Comparison of ENCODE assay signal across 13 cellular contexts in the genomic region with DNA sequence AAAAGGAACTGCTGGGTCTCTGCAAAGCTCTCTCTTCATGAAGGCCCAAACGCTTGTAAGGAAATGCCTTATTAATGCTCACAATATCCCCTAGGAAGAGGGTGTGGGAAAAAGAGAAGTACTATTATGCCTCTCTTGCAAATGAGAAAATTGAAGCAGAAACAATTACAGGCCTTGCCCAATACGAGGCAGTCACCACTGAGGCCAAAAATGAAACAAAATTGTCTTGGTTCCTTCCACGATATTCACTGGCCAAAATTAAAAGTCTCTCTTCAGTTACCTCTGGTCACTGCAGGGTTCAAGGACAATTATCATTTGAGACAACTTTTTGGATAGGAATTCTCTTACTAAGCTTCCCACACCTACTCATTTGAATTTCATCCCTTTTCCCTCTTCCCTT. TPM values are rescaled to one million over a fixed set of nuclear protein-coding genes. Genes with fewer than 3 reads are reported as not detected.
DNase-seq lines count a peak whose midpoint lies in the region; ATAC-seq, FAIRE-seq and TF ChIP-seq lines count a peak whose summit lies in the region.
"Had no signal": no experiment of that assay in that cellular context is flagged by ENCODE, and none has a peak within 500 bp of the region (broad histone marks: within the 10 kb centered on the region; RNA-seq: fewer than 3 reads in every experiment).

No MANE protein-coding gene starts in this region.

- H3K27me3 Mint-ChIP-seq in stimulated activated naive CD8-positive, alpha-beta T cell treated with anti-CD3 and anti-CD28 coated beads, Interleukin-15, amount 100 ng/mL, for 72 hours: no peaks in the 10 kb centered on the region
- H3K27me3 Mint-ChIP-seq: activated naive CD8-positive, alpha-beta T cell treated with anti-CD3 and anti-CD28 coated beads for 36 hours had no signal

- H3K4me1 ChIP-seq in BLaER1 treated with 17β-estradiol and CSF1 and Interleukin-3, amounts not matched to agents 10 nM and 100 nM: peaks cover 63 to 85% (median 76%) of the 10 kb centered on the region in 10 experiments
- H3K4me1 ChIP-seq in gastrocnemius medialis: peaks cover 82 to 85% of the 10 kb centered on the region in 2 donors

- H3K27ac ChIP-seq in BLaER1 treated with 17β-estradiol and CSF1 and Interleukin-3, amounts not matched to agents 10 nM and 100 nM: peak overlapping the region in 5 of 11 experiments; percentile 20 to 89 (median 82); a peak in 8 of 22 replicates
- peak overlapping the region; percentile 90 to 97 (median 96) for H3K27ac ChIP-seq in gastrocnemius medialis
- H3K27ac ChIP-seq: neural progenitor cell had no signal

- H4K20me1 ChIP-seq in BLaER1 treated with 17β-estradiol and CSF1 and Interleukin-3, amounts not matched to agents 10 nM and 100 nM: peaks cover 0 to 39% (median 7%) of the 10 kb centered on the region in 11 experiments; a peak in 11 of 22 replicates

- DNase-seq in RPMI8226 (peak; percentile 28), fibroblast of the aortic adventitia (ENCODE audit: low read depth) (peak; percentile 31), gastrocnemius medialis (no peak), GM12891 (ENCODE audit: insufficient read length, low spot score) (no peak), NCI-H187 treated with DMSO at 0.1 percent for 48 hours (lab: John Stamatoyannopoulos, UW) (no peak)
- no peak for DNase-seq in stimulated activated naive CD8-positive, alpha-beta T cell treated with anti-CD3 and anti-CD28 coated beads, Interleukin-15, amount 100 ng/mL, for 72 hours
- DNase-seq: activated CD4-positive, alpha-beta T cell treated with anti-CD3 and anti-CD28 coated beads for 48 hours; activated naive CD8-positive, alpha-beta T cell treated with anti-CD3 and anti-CD28 coated beads for 36 hours had no signal

- in situ Hi-C loops in gastrocnemius medialis (cut with MboI; ENCODE audit: low sequenced_read_pairs in 4 of 4): no loop called here

- no peaks in the 10 kb centered on the region for H3K9me3 ChIP-seq in BLaER1 treated with 17β-estradiol and CSF1 and Interleukin-3, amounts not matched to agents 10 nM and 100 nM (replicated peaks in 1 of 11)
- H3K9me3 ChIP-seq in gastrocnemius medialis: no peaks in the 10 kb centered on the region

- H3K9ac ChIP-seq in BLaER1 treated with 17β-estradiol and CSF1 and Interleukin-3, amounts not matched to agents 10 nM and 100 nM: peak overlapping the region in 4 of 11 experiments; percentile 20 to 90 (median 88); a peak in 6 of 22 replicates
- H3K9ac ChIP-seq: neural progenitor cell had no signal

- peak overlapping the region; percentile 42 to 98 (median 94); a peak in 20 of 22 replicates for H3K4me2 ChIP-seq in BLaER1 treated with 17β-estradiol and CSF1 and Interleukin-3, amounts not matched to agents 10 nM and 100 nM
- H3K4me2 ChIP-seq: neural progenitor cell had no signal

- H3K4me1 Mint-ChIP-seq in stimulated activated naive CD8-positive, alpha-beta T cell treated with anti-CD3 and anti-CD28 coated beads, Interleukin-15, amount 100 ng/mL, for 72 hours: peaks cover 79% of the 10 kb centered on the region

- TF ChIP-seq POLR2A in gastrocnemius medialis (IDR thresholded peaks at IDR 0.05): no peak
- no peak for TF ChIP-seq POLR2A in GM12891 (IDR thresholded peaks at IDR 0.05; ENCODE audit: low read depth, low read length)

- peaks cover 0 to 45% (median 10%) of the 10 kb centered on the region in 11 experiments; a peak in 9 of 22 replicates for H3K36me3 ChIP-seq in BLaER1 treated with 17β-estradiol and CSF1 and Interleukin-3, amounts not matched to agents 10 nM and 100 nM
- no peaks in the 10 kb centered on the region for H3K36me3 ChIP-seq in gastrocnemius medialis
- H3K36me3 ChIP-seq: neural progenitor cell had no signal

- H3K4me3 Mint-ChIP-seq in stimulated activated naive CD8-positive, alpha-beta T cell treated with anti-CD3 and anti-CD28 coated beads, Interleukin-15, amount 100 ng/mL, for 72 hours: no peak overlapping the region
- H3K4me3 Mint-ChIP-seq: activated naive CD8-positive, alpha-beta T cell treated with anti-CD3 and anti-CD28 coated beads for 36 hours; neural progenitor cell had no signal

- no peak overlapping the region for H3K27ac Mint-ChIP-seq in stimulated activated naive CD8-positive, alpha-beta T cell treated with anti-CD3 and anti-CD28 coated beads, Interleukin-15, amount 100 ng/mL, for 72 hours
- H3K27ac Mint-ChIP-seq: activated naive CD8-positive, alpha-beta T cell treated with anti-CD3 and anti-CD28 coated beads for 36 hours; neural progenitor cell had no signal

- intact Hi-C loops in gastrocnemius medialis (cut with DNase I; ENCODE audit: low total_unique reads): loop anchor here (10.0 kb wide), 2 partner anchors 486 to 864 kb away; partner anchors contain the start of genes CCNI and USO1

- peak overlapping the region in 4 of 10 experiments; percentile 82 to 91 (median 86); a peak in 8 of 20 replicates for H3K4me3 ChIP-seq in BLaER1 treated with 17β-estradiol and CSF1 and Interleukin-3, amounts not matched to agents 10 nM and 100 nM
- peak overlapping the region; percentile 39 for H3K4me3 ChIP-seq in fibroblast of the aortic adventitia (ENCODE audit: low read depth, low read length)
- H3K4me3 ChIP-seq in gastrocnemius medialis: peak overlapping the region; percentile 71 to 98 (median 86)
- H3K4me3 ChIP-seq: neural progenitor cell had no signal

- no peaks in the 10 kb centered on the region for H3K27me3 ChIP-seq in BLaER1 treated with 17β-estradiol and CSF1 and Interleukin-3, amounts not matched to agents 10 nM and 100 nM
- no peaks in the 10 kb centered on the region for H3K27me3 ChIP-seq in gastrocnemius medialis

- FAIRE-seq in GM12891 (lab: Jason Lieb, UNC): no peak
- FAIRE-seq: H54 had no signal

- no peaks in the 10 kb centered on the region for H3K9me3 Mint-ChIP-seq in stimulated activated naive CD8-positive, alpha-beta T cell treated with anti-CD3 and anti-CD28 coated beads, Interleukin-15, amount 100 ng/mL, for 72 hours
- H3K9me3 Mint-ChIP-seq: activated naive CD8-positive, alpha-beta T cell treated with anti-CD3 and anti-CD28 coated beads for 36 hours; neural progenitor cell had no signal

- no peak for ATAC-seq in gastrocnemius medialis
- no peak for ATAC-seq in HG03095 (IDR thresholded peaks at IDR 0.05; ENCODE audit: unreplicated experiment)
- no peak for ATAC-seq in stimulated activated naive CD8-positive, alpha-beta T cell treated with anti-CD3 and anti-CD28 coated beads, Interleukin-15, amount 100 ng/mL, for 72 hours
- ATAC-seq: esophagus mucosa had no signal

- TF ChIP-seq CTCF in fibroblast of the aortic adventitia (IDR thresholded peaks at IDR 0.05; ENCODE audit: insufficient read depth, low read length): no peak
- no peak for TF ChIP-seq CTCF in gastrocnemius medialis (IDR thresholded peaks at IDR 0.05 in 4 of 5, conservative IDR thresholded peaks at IDR 0.05 in 1 of 5)

TF ChIP-seq in GM12891, 5 proteins besides CTCF, POLR2A, EP300 and RAD21:
- no peak for TF ChIP-seq POU2F2 (IDR thresholded peaks at IDR 0.05; ENCODE audit: low read depth, low read length)
- no peak for TF ChIP-seq PAX5 (IDR thresholded peaks at IDR 0.05; ENCODE audit: insufficient read depth, low read length, severe bottlenecking)
- TF ChIP-seq POLR2AphosphoS5 (IDR thresholded peaks at IDR 0.05; ENCODE audit: low read depth, low read length): no peak
- no peak for TF ChIP-seq TAF1 (IDR thresholded peaks at IDR 0.05; ENCODE audit: low read depth, low read length)
- no peak for TF ChIP-seq SPI1 (IDR thresholded peaks at IDR 0.05; ENCODE audit: low read depth, low read length)

RNA-seq across cellular contexts. Expression of gene SCARB2, which starts 3.1 kb away (rescaled TPM):
- total RNA-seq in fibroblast of the aortic adventitia (ENCODE audit: low replicate concordance): 114 and 184 TPM in 2 replicates
- 100 to 1,000 TPM in 3 of 4 donors, 10 to 100 TPM in 1; 91.3 to 292 (median 186) TPM for total RNA-seq in gastrocnemius medialis
- polyA plus RNA-seq in GM12891 (2012; ENCODE audit: low read depth, missing spikeins): 3.7 TPM

RNA-seq across cellular contexts. Expression of gene FAM47E, which starts 41.0 kb away (rescaled TPM):
- total RNA-seq in fibroblast of the aortic adventitia (ENCODE audit: low replicate concordance): 0.18 TPM in 1 of 2 replicates, not detected in the other
- 1 to 10 TPM in 3 of 4 donors, under 1 TPM in 1; 0.56 to 6.8 (median 3.8) TPM for total RNA-seq in gastrocnemius medialis
- not detected for polyA plus RNA-seq in GM12891 (2012; ENCODE audit: low read depth, missing spikeins)
- total RNA-seq: activated naive CD8-positive, alpha-beta T cell treated with anti-CD3 and anti-CD28 coated beads for 36 hours had no signal

Comparison
In these comparisons a context has a peak if more than half of its experiments do, and no peak if none do; other contexts are left out.
1. DNase-seq: peak in RPMI8226 (single experiment) and fibroblast of the aortic adventitia (single experiment); none in gastrocnemius medialis (0 of 2), stimulated activated naive CD8-positive, alpha-beta T cell treated with anti-CD3 and anti-CD28 coated beads, Interleukin-15, amount 100 ng/mL, for 72 hours (0 of 2), GM12891 (single experiment) and NCI-H187 treated with DMSO at 0.1 percent for 48 hours (single experiment).